ENCODE assay signal across 29 cellular contexts in genomic region chr2:170056900-170057299, GRCh38.
"Had no signal": no experiment of that assay in that cellular context is flagged by ENCODE, and none has a peak within 500 bp of the region (broad histone marks: within the 10 kb centered on the region; RNA-seq: fewer than 3 reads in every experiment).

No MANE protein-coding gene starts in this region.

- H3K4me3 Mint-ChIP-seq: stimulated activated effector memory CD8-positive, alpha-beta T cell treated with anti-CD3 and anti-CD28 coated beads, Interleukin-12 subunit alpha, Interleukin-12 subunit beta, amount 100 ng/mL, for 72 hours; stimulated activated memory B cell treated with anti-CD40 and anti-IgM and Interleukin-4, amounts not matched to agents 10 μg/mL and 1 μg/mL and 100 μg/mL, for 72 hours; stimulated activated naive B cell treated with anti-CD40 and anti-IgM and Interleukin-4, amounts not matched to agents 10 μg/mL and 1 μg/mL and 100 μg/mL, for 72 hours; stimulated activated naive CD8-positive, alpha-beta T cell treated with anti-CD3 and anti-CD28 coated beads, Interleukin-15, amount 100 ng/mL, for 72 hours; stimulated activated naive CD8-positive, alpha-beta T cell treated with anti-CD3 and anti-CD28 coated beads, Interleukin-15, Interleukin-2, amounts not matched to agents 100 ng/mL and 50 ng/mL, for 24 hours; type B pancreatic cell had no signal

- H3K27me3 Mint-ChIP-seq: stimulated activated memory B cell treated with anti-CD40 and anti-IgM and Interleukin-4, amounts not matched to agents 10 μg/mL and 1 μg/mL and 100 μg/mL, for 72 hours; stimulated activated naive B cell treated with anti-CD40 and anti-IgM and Interleukin-4, amounts not matched to agents 10 μg/mL and 1 μg/mL and 100 μg/mL, for 72 hours; stimulated activated naive CD8-positive, alpha-beta T cell treated with anti-CD3 and anti-CD28 coated beads, Interleukin-15, amount 100 ng/mL, for 72 hours; stimulated activated naive CD8-positive, alpha-beta T cell treated with anti-CD3 and anti-CD28 coated beads, Interleukin-15, Interleukin-2, amounts not matched to agents 100 ng/mL and 50 ng/mL, for 24 hours; type B pancreatic cell had no signal

- ATAC-seq: stimulated activated effector memory CD8-positive, alpha-beta T cell treated with anti-CD3 and anti-CD28 coated beads, Interleukin-12 subunit alpha, Interleukin-12 subunit beta, amount 100 ng/mL, for 72 hours; stimulated activated memory B cell treated with anti-CD40 and anti-IgM and Interleukin-4, amounts not matched to agents 10 μg/mL and 1 μg/mL and 100 μg/mL, for 72 hours; stimulated activated naive B cell treated with anti-CD40 and anti-IgM and Interleukin-4, amounts not matched to agents 10 μg/mL and 1 μg/mL and 100 μg/mL, for 72 hours; stimulated activated naive CD8-positive, alpha-beta T cell treated with anti-CD3 and anti-CD28 coated beads, Interleukin-15, amount 100 ng/mL, for 72 hours; stimulated activated naive CD8-positive, alpha-beta T cell treated with anti-CD3 and anti-CD28 coated beads, Interleukin-15, Interleukin-2, amounts not matched to agents 100 U/mL and 50 U/mL, for 24 hours; upper lobe of right lung had no signal

- H3K27ac Mint-ChIP-seq: stimulated activated effector memory CD8-positive, alpha-beta T cell treated with anti-CD3 and anti-CD28 coated beads, Interleukin-12 subunit alpha, Interleukin-12 subunit beta, amount 100 ng/mL, for 72 hours; stimulated activated memory B cell treated with anti-CD40 and anti-IgM and Interleukin-4, amounts not matched to agents 10 μg/mL and 1 μg/mL and 100 μg/mL, for 72 hours; stimulated activated naive B cell treated with anti-CD40 and anti-IgM and Interleukin-4, amounts not matched to agents 10 μg/mL and 1 μg/mL and 100 μg/mL, for 72 hours; stimulated activated naive CD8-positive, alpha-beta T cell treated with anti-CD3 and anti-CD28 coated beads, Interleukin-15, amount 100 ng/mL, for 72 hours; stimulated activated naive CD8-positive, alpha-beta T cell treated with anti-CD3 and anti-CD28 coated beads, Interleukin-15, Interleukin-2, amounts not matched to agents 100 ng/mL and 50 ng/mL, for 24 hours; type B pancreatic cell had no signal

- FAIRE-seq: urothelium cell line had no signal

- H3K9me3 Mint-ChIP-seq: stimulated activated effector memory CD8-positive, alpha-beta T cell treated with anti-CD3 and anti-CD28 coated beads, Interleukin-12 subunit alpha, Interleukin-12 subunit beta, amount 100 ng/mL, for 72 hours; stimulated activated memory B cell treated with anti-CD40 and anti-IgM and Interleukin-4, amounts not matched to agents 10 μg/mL and 1 μg/mL and 100 μg/mL, for 72 hours; stimulated activated naive B cell treated with anti-CD40 and anti-IgM and Interleukin-4, amounts not matched to agents 10 μg/mL and 1 μg/mL and 100 μg/mL, for 72 hours; stimulated activated naive CD8-positive, alpha-beta T cell treated with anti-CD3 and anti-CD28 coated beads, Interleukin-15, amount 100 ng/mL, for 72 hours; stimulated activated naive CD8-positive, alpha-beta T cell treated with anti-CD3 and anti-CD28 coated beads, Interleukin-15, Interleukin-2, amounts not matched to agents 100 ng/mL and 50 ng/mL, for 24 hours; type B pancreatic cell had no signal

- H3K9me3 ChIP-seq: stomach, suprapubic skin, testis, thoracic aorta, thyroid gland, tibial artery, tibial nerve, transverse colon, upper lobe of left lung, upper lobe of right lung, uterus, vagina had no signal

- DNase-seq: stimulated activated CD4-positive, alpha-beta T cell treated with anti-CD3 and anti-CD28 coated beads, Interleukin-2, amount 100 ng/mL, for 48 hours; stimulated activated CD4-positive, alpha-beta T cell treated with anti-CD3 and anti-CD28 coated beads, Interleukin-4, amount 100 ng/mL, for 1 hour; stimulated activated CD4-positive, alpha-beta T cell treated with anti-CD3 and anti-CD28 coated beads, Interleukin-4, amount 100 ng/mL, for 24 hours; stimulated activated CD4-positive, alpha-beta T cell treated with anti-CD3 and anti-CD28 coated beads, Interleukin-4, amount 100 ng/mL, for 4 hours; stimulated activated CD8-positive, alpha-beta memory T cell treated with anti-CD3 and anti-CD28 coated beads, Interleukin-4, amount 100 ng/mL, for 48 hours; stimulated activated naive B cell treated with anti-CD40 and anti-IgM and Interleukin-4, amounts not matched to agents 10 μg/mL and 1 μg/mL and 100 μg/mL, for 72 hours; stimulated activated naive CD4-positive, alpha-beta T cell; stimulated activated naive CD4-positive, alpha-beta T cell treated with Interleukin-2 at 50 U/mL for 16 hours; stimulated activated naive CD8-positive, alpha-beta T cell treated with anti-CD3 and anti-CD28 coated beads, Interleukin-15, amount 100 ng/mL, for 72 hours; stimulated activated naive CD8-positive, alpha-beta T cell treated with anti-CD3 and anti-CD28 coated beads, Interleukin-15, Interleukin-2, amounts not matched to agents 100 U/mL and 50 U/mL, for 24 hours; stomach; substantia nigra; testis; thyroid gland; tibial artery; transverse colon; trophoblast cell; upper lobe of left lung; upper lobe of right lung; uterus had no signal

- H3K27ac ChIP-seq: stomach, suprapubic skin, testis, thoracic aorta, thyroid gland, tibial artery, tibial nerve, transverse colon, upper lobe of left lung, upper lobe of right lung, uterus, vagina had no signal

- H3K4me1 Mint-ChIP-seq: stimulated activated effector memory CD8-positive, alpha-beta T cell treated with anti-CD3 and anti-CD28 coated beads, Interleukin-12 subunit alpha, Interleukin-12 subunit beta, amount 100 ng/mL, for 72 hours; stimulated activated naive CD8-positive, alpha-beta T cell treated with anti-CD3 and anti-CD28 coated beads, Interleukin-15, amount 100 ng/mL, for 72 hours had no signal

- H3K4me3 ChIP-seq: stomach, suprapubic skin, testis, thoracic aorta, thyroid gland, tibial artery, tibial nerve, transverse colon, upper lobe of left lung, upper lobe of right lung, uterus, vagina had no signal

- H3K4me1 ChIP-seq: stomach, suprapubic skin, testis, thyroid gland, tibial artery, tibial nerve, transverse colon, upper lobe of right lung, uterus, vagina had no signal

- H3K27me3 ChIP-seq: stomach, suprapubic skin, testis, thyroid gland, tibial artery, tibial nerve, transverse colon, upper lobe of left lung, upper lobe of right lung, uterus, vagina had no signal
